ENCODE assay signal across 2 cellular contexts in the genomic region with DNA sequence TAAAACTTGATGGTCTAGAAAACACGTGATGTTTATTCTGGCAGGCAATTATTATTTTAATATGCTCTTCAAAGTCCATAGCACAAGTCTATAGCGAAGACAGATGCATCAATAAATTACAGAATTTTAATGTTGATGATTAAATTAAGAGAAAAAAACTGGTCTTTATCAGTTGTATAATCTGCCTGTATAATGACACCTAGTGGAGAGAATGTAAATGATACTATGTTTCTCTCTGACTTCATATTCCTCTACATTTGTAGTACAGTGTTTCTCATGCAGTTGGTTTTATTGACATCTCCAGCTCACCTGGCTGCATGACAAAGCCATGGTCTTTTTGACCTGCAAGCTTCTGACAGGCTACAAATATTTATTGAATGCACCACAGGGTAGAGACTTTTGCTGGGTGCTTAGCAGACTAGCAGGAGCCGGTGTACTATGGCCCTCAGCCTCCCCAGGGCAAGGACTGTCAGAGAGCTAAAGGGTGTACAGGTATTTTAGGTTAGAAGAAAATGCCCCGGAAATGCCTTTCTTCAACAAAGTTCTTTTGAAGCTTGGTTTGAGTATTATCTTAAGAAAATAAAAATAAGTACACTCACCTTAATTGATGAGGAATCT.
TF ChIP-seq lines count a peak whose summit lies in the region.

No MANE protein-coding gene starts in this region.

TF ChIP-seq in IMR-90, 13 proteins besides CTCF, POLR2A, EP300 and RAD21:
- no peak for TF ChIP-seq FOS (IDR thresholded peaks at IDR 0.05; ENCODE audit: low read depth, low read length)
- no peak for TF ChIP-seq MAFK (IDR thresholded peaks at IDR 0.05; ENCODE audit: low read depth, low read length)
- no peak for TF ChIP-seq CHD1 (IDR thresholded peaks at IDR 0.05; ENCODE audit: low read depth, low read length)
- TF ChIP-seq, protein P1, sequence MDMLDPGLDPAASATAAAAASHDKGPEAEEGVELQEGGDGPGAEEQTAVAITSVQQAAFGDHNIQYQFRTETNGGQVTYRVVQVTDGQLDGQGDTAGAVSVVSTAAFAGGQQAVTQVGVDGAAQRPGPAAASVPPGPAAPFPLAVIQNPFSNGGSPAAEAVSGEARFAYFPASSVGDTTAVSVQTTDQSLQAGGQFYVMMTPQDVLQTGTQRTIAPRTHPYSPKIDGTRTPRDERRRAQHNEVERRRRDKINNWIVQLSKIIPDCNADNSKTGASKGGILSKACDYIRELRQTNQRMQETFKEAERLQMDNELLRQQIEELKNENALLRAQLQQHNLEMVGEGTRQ (IDR thresholded peaks at IDR 0.05; ENCODE audit: low read depth, low read length): no peak
- TF ChIP-seq NFE2L2 (IDR thresholded peaks at IDR 0.05; ENCODE audit: low read depth, low read length): no peak
- TF ChIP-seq CEBPB (IDR thresholded peaks at IDR 0.05; ENCODE audit: low read depth, low read length): no peak
- TF ChIP-seq RFX5 (IDR thresholded peaks at IDR 0.05; ENCODE audit: low read depth, low read length): no peak
- TF ChIP-seq BHLHE40 (IDR thresholded peaks at IDR 0.05; ENCODE audit: low read depth, low read length): no peak
- TF ChIP-seq, protein P2, sequence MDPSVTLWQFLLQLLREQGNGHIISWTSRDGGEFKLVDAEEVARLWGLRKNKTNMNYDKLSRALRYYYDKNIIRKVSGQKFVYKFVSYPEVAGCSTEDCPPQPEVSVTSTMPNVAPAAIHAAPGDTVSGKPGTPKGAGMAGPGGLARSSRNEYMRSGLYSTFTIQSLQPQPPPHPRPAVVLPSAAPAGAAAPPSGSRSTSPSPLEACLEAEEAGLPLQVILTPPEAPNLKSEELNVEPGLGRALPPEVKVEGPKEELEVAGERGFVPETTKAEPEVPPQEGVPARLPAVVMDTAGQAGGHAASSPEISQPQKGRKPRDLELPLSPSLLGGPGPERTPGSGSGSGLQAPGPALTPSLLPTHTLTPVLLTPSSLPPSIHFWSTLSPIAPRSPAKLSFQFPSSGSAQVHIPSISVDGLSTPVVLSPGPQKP (IDR thresholded peaks at IDR 0.05; ENCODE audit: borderline replicate concordance, low read depth, low read length): no peak
- no peak for TF ChIP-seq MAZ (IDR thresholded peaks at IDR 0.05; ENCODE audit: borderline replicate concordance, low read depth, low read length)
- no peak for TF ChIP-seq RCOR1 (IDR thresholded peaks at IDR 0.05; ENCODE audit: insufficient replicate concordance, low read length)
- no peak for TF ChIP-seq MXI1 (IDR thresholded peaks at IDR 0.05; ENCODE audit: borderline replicate concordance, low read depth, low read length)

TF ChIP-seq in neural cell, 6 proteins besides CTCF, POLR2A, EP300 and RAD21:
- no peak for TF ChIP-seq SMC3 (conservative IDR thresholded peaks at IDR 0.05; ENCODE audit: poor library complexity)
- no peak for TF ChIP-seq MXI1 (conservative IDR thresholded peaks at IDR 0.05; ENCODE audit: poor library complexity, severe bottlenecking)
- TF ChIP-seq, protein P3, sequence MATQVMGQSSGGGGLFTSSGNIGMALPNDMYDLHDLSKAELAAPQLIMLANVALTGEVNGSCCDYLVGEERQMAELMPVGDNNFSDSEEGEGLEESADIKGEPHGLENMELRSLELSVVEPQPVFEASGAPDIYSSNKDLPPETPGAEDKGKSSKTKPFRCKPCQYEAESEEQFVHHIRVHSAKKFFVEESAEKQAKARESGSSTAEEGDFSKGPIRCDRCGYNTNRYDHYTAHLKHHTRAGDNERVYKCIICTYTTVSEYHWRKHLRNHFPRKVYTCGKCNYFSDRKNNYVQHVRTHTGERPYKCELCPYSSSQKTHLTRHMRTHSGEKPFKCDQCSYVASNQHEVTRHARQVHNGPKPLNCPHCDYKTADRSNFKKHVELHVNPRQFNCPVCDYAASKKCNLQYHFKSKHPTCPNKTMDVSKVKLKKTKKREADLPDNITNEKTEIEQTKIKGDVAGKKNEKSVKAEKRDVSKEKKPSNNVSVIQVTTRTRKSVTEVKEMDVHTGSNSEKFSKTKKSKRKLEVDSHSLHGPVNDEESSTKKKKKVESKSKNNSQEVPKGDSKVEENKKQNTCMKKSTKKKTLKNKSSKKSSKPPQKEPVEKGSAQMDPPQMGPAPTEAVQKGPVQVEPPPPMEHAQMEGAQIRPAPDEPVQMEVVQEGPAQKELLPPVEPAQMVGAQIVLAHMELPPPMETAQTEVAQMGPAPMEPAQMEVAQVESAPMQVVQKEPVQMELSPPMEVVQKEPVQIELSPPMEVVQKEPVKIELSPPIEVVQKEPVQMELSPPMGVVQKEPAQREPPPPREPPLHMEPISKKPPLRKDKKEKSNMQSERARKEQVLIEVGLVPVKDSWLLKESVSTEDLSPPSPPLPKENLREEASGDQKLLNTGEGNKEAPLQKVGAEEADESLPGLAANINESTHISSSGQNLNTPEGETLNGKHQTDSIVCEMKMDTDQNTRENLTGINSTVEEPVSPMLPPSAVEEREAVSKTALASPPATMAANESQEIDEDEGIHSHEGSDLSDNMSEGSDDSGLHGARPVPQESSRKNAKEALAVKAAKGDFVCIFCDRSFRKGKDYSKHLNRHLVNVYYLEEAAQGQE (IDR thresholded peaks at IDR 0.05; ENCODE audit: borderline replicate concordance): no peak
- TF ChIP-seq TAF1 (IDR thresholded peaks at IDR 0.05; ENCODE audit: low read depth): no peak
- TF ChIP-seq POLR2AphosphoS5 (IDR thresholded peaks at IDR 0.05): no peak
- no peak for TF ChIP-seq EZH2 (IDR thresholded peaks at IDR 0.05; ENCODE audit: borderline replicate concordance, insufficient read depth, low read length, poor library complexity, severe bottlenecking)
TF ChIP-seq in neural cell: peak in this region for 0.
